ENCODE assay signal across 2 cellular contexts in genomic region chr5:31569065-31569464, GRCh38.
TF ChIP-seq lines count a peak whose summit lies in the region.

No MANE protein-coding gene starts in this region.

TF ChIP-seq in HepG2, 621 proteins besides CTCF, POLR2A, EP300 and RAD21:
- TF ChIP-seq MAFK (conservative IDR thresholded peaks at IDR 0.05 in 1 of 2, IDR thresholded peaks at IDR 0.05 in 1 of 2; ENCODE audit: low read length in 2 of 2) = peak in 1 of 2 experiments; percentile 35; a peak in 2 of 4 replicates
- TF ChIP-seq ZBTB2 (CRISPR knock-in tag; IDR thresholded peaks at IDR 0.05; ENCODE audit: low read depth) = no peak
- peak; percentile 26; the same call in 1 of the 2 replicates for TF ChIP-seq MAFF (IDR thresholded peaks at IDR 0.05; ENCODE audit: low read depth, low read length)

TF ChIP-seq in K562, 482 proteins besides CTCF, POLR2A, EP300 and RAD21:
- TF ChIP-seq COPS2 (conservative IDR thresholded peaks at IDR 0.05) = no peak
- TF ChIP-seq MAFG (tag; conservative IDR thresholded peaks at IDR 0.05) = peak; percentile 54
- no peak for TF ChIP-seq RBM39 (optimal IDR thresholded peaks at IDR 0.05; ENCODE audit: low read depth, low read length)
- no peak for TF ChIP-seq FOXM1 (IDR thresholded peaks at IDR 0.05; ENCODE audit: low read depth)
- TF ChIP-seq FOXM1 (CRISPR knock-in tag; IDR thresholded peaks at IDR 0.05; ENCODE audit: low read depth) = no peak
- TF ChIP-seq C11orf30 (IDR thresholded peaks at IDR 0.05; ENCODE audit: low read depth) = peak; percentile 69
- no peak for TF ChIP-seq SIN3B (IDR thresholded peaks at IDR 0.05; ENCODE audit: low read depth)
- TF ChIP-seq BDP1 (IDR thresholded peaks at IDR 0.05; ENCODE audit: insufficient read depth, insufficient read length) = no peak
- TF ChIP-seq ZNF609 (CRISPR knock-in tag; IDR thresholded peaks at IDR 0.05; ENCODE audit: borderline replicate concordance) = no peak
- TF ChIP-seq ZNF316 (IDR thresholded peaks at IDR 0.05) = peak; percentile 89
- no peak for TF ChIP-seq MED1 (CRISPR knock-in tag; IDR thresholded peaks at IDR 0.05; ENCODE audit: borderline replicate concordance)
- TF ChIP-seq NCOA4 (IDR thresholded peaks at IDR 0.05; ENCODE audit: partially characterized antibody) = no peak
- no peak for TF ChIP-seq CAMTA2 (CRISPR knock-in tag; conservative IDR thresholded peaks at IDR 0.05)
